In the genomic region with DNA sequence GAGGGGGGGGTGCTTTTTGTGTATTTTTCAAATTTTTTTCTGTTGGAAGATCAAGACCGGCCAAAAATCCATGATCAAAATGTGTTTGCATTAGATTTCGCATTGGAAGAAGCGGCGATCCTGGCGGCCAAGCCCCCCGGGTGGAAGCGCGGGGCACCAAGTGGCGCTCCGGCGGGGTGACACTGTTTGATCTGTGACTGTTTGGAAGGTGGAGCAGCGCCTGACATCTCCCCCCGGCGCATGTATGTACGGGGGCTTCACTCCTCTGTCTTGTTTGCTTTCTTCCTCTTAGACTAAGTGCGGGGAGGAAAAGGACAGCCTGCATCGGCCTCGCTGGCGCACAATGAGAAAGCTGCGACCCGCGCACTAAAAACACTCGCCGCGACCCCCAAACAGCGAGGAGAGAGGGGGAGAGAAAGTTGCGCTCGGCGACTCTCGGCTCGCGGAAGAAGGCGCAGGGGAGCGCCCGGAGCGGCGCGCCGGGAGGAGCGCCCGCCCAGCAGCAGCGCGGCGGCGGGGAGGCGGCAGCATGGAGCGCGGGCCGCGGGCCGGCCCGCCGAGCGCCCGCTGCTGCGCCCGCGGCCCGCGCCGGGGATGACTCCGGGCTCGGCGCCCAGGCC, we compare ENCODE assay signal across 8 cellular contexts. TPM values are rescaled to one million over a fixed set of nuclear protein-coding genes. Genes with fewer than 3 reads are reported as not detected.
DNase-seq lines count a peak whose midpoint lies in the region; ATAC-seq lines count a peak whose summit lies in the region.

No MANE protein-coding gene starts in this region.

- no peaks in the 10 kb centered on the region for H3K9me3 ChIP-seq in iPS-15b (ENCODE audit: control insufficient read depth, insufficient read depth, low read length)

- ATAC-seq in activated naive CD4-positive, alpha-beta T cell treated with anti-CD3 and anti-CD28 coated beads, Interleukin-2, amount 50 U/mL, for 72 hours: no peak
- ATAC-seq in stimulated activated memory B cell treated with anti-CD40 and anti-IgM and Interleukin-4, amounts not matched to agents 10 μg/mL and 1 μg/mL and 100 μg/mL, for 72 hours: no peak
- ATAC-seq in GM19452 (IDR thresholded peaks at IDR 0.05; ENCODE audit: unreplicated experiment): no peak

- peak overlapping the region; percentile 78 for H3K4me3 ChIP-seq in iPS-15b (ENCODE audit: low read depth, low read length)

- H3K9ac ChIP-seq in iPS-15b (ENCODE audit: low read depth, low read length): no peak overlapping the region

- no peaks in the 10 kb centered on the region for H3K27me3 Mint-ChIP-seq in stimulated activated memory B cell treated with anti-CD40 and anti-IgM and Interleukin-4, amounts not matched to agents 10 μg/mL and 1 μg/mL and 100 μg/mL, for 72 hours

- H3K9me3 Mint-ChIP-seq in activated naive CD4-positive, alpha-beta T cell treated with anti-CD3 and anti-CD28 coated beads, Interleukin-2, amount 50 U/mL, for 72 hours: no peaks in the 10 kb centered on the region
- no peaks in the 10 kb centered on the region for H3K9me3 Mint-ChIP-seq in stimulated activated memory B cell treated with anti-CD40 and anti-IgM and Interleukin-4, amounts not matched to agents 10 μg/mL and 1 μg/mL and 100 μg/mL, for 72 hours

- H3K4me1 ChIP-seq in iPS-15b (ENCODE audit: control insufficient read depth, insufficient read depth, low read length): peaks cover 14% of the 10 kb centered on the region

- H3K27ac Mint-ChIP-seq in activated naive CD4-positive, alpha-beta T cell treated with anti-CD3 and anti-CD28 coated beads, Interleukin-2, amount 50 U/mL, for 72 hours: peak overlapping the region; percentile 98 to 99
- H3K27ac Mint-ChIP-seq in stimulated activated memory B cell treated with anti-CD40 and anti-IgM and Interleukin-4, amounts not matched to agents 10 μg/mL and 1 μg/mL and 100 μg/mL, for 72 hours: peak overlapping the region; percentile 98

- peak overlapping the region; percentile 99 for H3K4me3 Mint-ChIP-seq in stimulated activated memory B cell treated with anti-CD40 and anti-IgM and Interleukin-4, amounts not matched to agents 10 μg/mL and 1 μg/mL and 100 μg/mL, for 72 hours

- no peaks in the 10 kb centered on the region for H3K36me3 ChIP-seq in iPS-15b (ENCODE audit: control insufficient read depth, insufficient read depth, low read length)

- peaks cover 53% of the 10 kb centered on the region for H3K4me1 Mint-ChIP-seq in stimulated activated memory B cell treated with anti-CD40 and anti-IgM and Interleukin-4, amounts not matched to agents 10 μg/mL and 1 μg/mL and 100 μg/mL, for 72 hours

- H3K27me3 ChIP-seq in iPS-15b (ENCODE audit: control insufficient read depth, insufficient read depth, low read length): peaks cover 68% of the 10 kb centered on the region

- H3K36me3 Mint-ChIP-seq in activated naive CD4-positive, alpha-beta T cell treated with anti-CD3 and anti-CD28 coated beads, Interleukin-2, amount 50 U/mL, for 72 hours: peaks cover 33 to 50% of the 10 kb centered on the region in 2 donors
- no peaks in the 10 kb centered on the region for H3K36me3 Mint-ChIP-seq in stimulated activated memory B cell treated with anti-CD40 and anti-IgM and Interleukin-4, amounts not matched to agents 10 μg/mL and 1 μg/mL and 100 μg/mL, for 72 hours

- DNase-seq in NCI-H82 (lab: John Stamatoyannopoulos, UW): peak; percentile 24
- DNase-seq in NCI-H82 treated with DMSO at 0.1 percent for 48 hours (lab: John Stamatoyannopoulos, UW; ENCODE audit: unreplicated experiment): no peak
- peak in 2 of 3 experiments; percentile 85 to 86 for DNase-seq in NCI-H1417 (lab: John Stamatoyannopoulos, UW)
- no peak for DNase-seq in activated naive CD4-positive, alpha-beta T cell treated with anti-CD3 and anti-CD28 coated beads, Interleukin-2, amount 50 U/mL, for 72 hours (ENCODE audit: low spot score in 2 of 2)
- no peak for DNase-seq in NCI-H446 treated with DMSO at 0.1 percent for 48 hours (lab: John Stamatoyannopoulos, UW)

RNA-seq across cellular contexts. Expression of a gene that starts 0.5 kb away (rescaled TPM):
- total RNA-seq in activated naive CD4-positive, alpha-beta T cell treated with anti-CD3 and anti-CD28 coated beads, Interleukin-2, amount 50 U/mL, for 72 hours: 10 to 100 TPM in 1 of 2 donors, 1 to 10 TPM in 1; 8.7 to 17.2 TPM

RNA-seq across cellular contexts. Expression of a gene that starts 2.2 kb away (rescaled TPM):
- total RNA-seq in activated naive CD4-positive, alpha-beta T cell treated with anti-CD3 and anti-CD28 coated beads, Interleukin-2, amount 50 U/mL, for 72 hours: 10 to 100 TPM; 25.9 to 31.6 TPM

Comparison
In these comparisons a context has a peak if more than half of its experiments do, and no peak if none do; other contexts are left out.
1. DNase-seq: peak in NCI-H82 (single experiment) and NCI-H1417 (2 of 3); none in NCI-H82 treated with DMSO at 0.1 percent for 48 hours (single experiment), activated naive CD4-positive, alpha-beta T cell treated with anti-CD3 and anti-CD28 coated beads, Interleukin-2, amount 50 U/mL, for 72 hours (0 of 2) and NCI-H446 treated with DMSO at 0.1 percent for 48 hours (single experiment).